In the genomic region with DNA sequence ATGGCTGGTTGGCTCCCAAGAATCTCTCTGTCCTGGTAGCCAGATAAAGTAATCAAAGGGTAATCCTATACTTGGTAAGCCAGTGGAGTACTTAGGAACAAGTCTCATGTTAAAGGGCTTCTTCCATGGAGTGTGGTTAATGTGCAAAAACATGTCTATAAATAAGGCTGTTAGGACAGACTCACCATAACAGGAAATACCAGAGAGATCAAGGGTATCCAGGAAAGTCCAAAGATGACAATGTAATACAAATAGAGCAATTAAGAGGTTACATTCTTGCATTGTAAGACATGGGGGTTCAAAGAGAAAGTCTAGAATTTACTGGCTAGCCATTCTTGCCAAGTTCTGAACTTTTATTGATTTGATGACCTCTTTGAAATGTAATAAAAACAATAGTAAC, we compare ENCODE assay signal across 13 cellular contexts.
DNase-seq lines count a peak whose midpoint lies in the region; ATAC-seq and TF ChIP-seq lines count a peak whose summit lies in the region.
"Had no signal": no experiment of that assay in that cellular context is flagged by ENCODE, and none has a peak within 500 bp of the region (broad histone marks: within the 10 kb centered on the region; RNA-seq: fewer than 3 reads in every experiment).

No MANE protein-coding gene starts in this region.

- no peaks in the 10 kb centered on the region; the same call in 1 of the 2 replicates for H3K36me3 ChIP-seq in GM23248 (ENCODE audit: low read depth)

- no peak overlapping the region for H3K4me3 ChIP-seq in GM23248
- H3K4me3 ChIP-seq in fibroblast of the aortic adventitia (ENCODE audit: low read depth, low read length): no peak overlapping the region
- H3K4me3 ChIP-seq: K562, tibial artery had no signal

- H3K9me2 ChIP-seq in GM23248 (ENCODE audit: insufficient read depth): no peaks in the 10 kb centered on the region

- peak; percentile 83 for ATAC-seq in SK-N-SH treated with all-trans-retinoic acid at 6 μM for 48 hours
- ATAC-seq: K562 had no signal

- H3K27ac ChIP-seq in GM23248: peak overlapping the region; percentile 27; the same call in 1 of the 2 replicates

- DNase-seq in GM23248 (peak; percentile 29), fibroblast of the aortic adventitia (ENCODE audit: low read depth) (peak; percentile 63), pulmonary artery endothelial cell (ENCODE audit: low read depth, low spot score) (peak; percentile 54), NCI-H1105 treated with DMSO at 0.1 percent for 48 hours (lab: John Stamatoyannopoulos, UW) (no peak), NCI-H345 (lab: John Stamatoyannopoulos, UW) (no peak), retina (no peak), occipital lobe (lab: John Stamatoyannopoulos, UW) (no peak)
- DNase-seq: DMS53, NCI-H2107, RPMI8226, tibial artery had no signal

- 0 out of 2 replicates have a peak, but pooled peaks cover 4% of the 10 kb centered on the region for H4K20me1 ChIP-seq in GM23248 (ENCODE audit: insufficient read depth)

- peaks cover 7% of the 10 kb centered on the region; the same call in 1 of the 2 replicates for H3K79me2 ChIP-seq in GM23248 (ENCODE audit: insufficient read depth)

- H3K27me3 ChIP-seq in GM23248 (replicated peaks; ENCODE audit: insufficient read depth): no peaks in the 10 kb centered on the region
- H3K27me3 ChIP-seq: tibial artery had no signal

- peak overlapping the region; percentile 42 for H3K4me2 ChIP-seq in GM23248 (ENCODE audit: unreplicated experiment)

- no peaks in the 10 kb centered on the region for H3K9me3 ChIP-seq in GM23248 (ENCODE audit: low read depth)
- H3K9me3 ChIP-seq: tibial artery had no signal

- H3K9ac ChIP-seq in GM23248: no peak overlapping the region

- H3F3A ChIP-seq in GM23248 (ENCODE audit: insufficient read depth): no peaks in the 10 kb centered on the region

- no peak for TF ChIP-seq CTCF in fibroblast of the aortic adventitia (IDR thresholded peaks at IDR 0.05; ENCODE audit: insufficient read depth, low read length)

- in situ Hi-C loops in GM23248 (cut with MboI): no loop called here

- H2AFZ ChIP-seq in GM23248: no peak overlapping the region

- peaks cover 15% of the 10 kb centered on the region for H3K4me1 ChIP-seq in GM23248 (ENCODE audit: insufficient read depth)

TF ChIP-seq in SK-N-SH treated with all-trans-retinoic acid at 6 μM for 48 hours, 23 proteins besides CTCF, POLR2A, EP300 and RAD21:
- TF ChIP-seq ZNF70 (CRISPR knock-in tag; IDR thresholded peaks at IDR 0.05): no peak
- no peak for TF ChIP-seq ARNTL (CRISPR knock-in tag; IDR thresholded peaks at IDR 0.05; ENCODE audit: borderline replicate concordance, low read depth)
- TF ChIP-seq ZNF565 (CRISPR knock-in tag; conservative IDR thresholded peaks at IDR 0.05; ENCODE audit: low read depth): no peak
- TF ChIP-seq ZFP3 (CRISPR knock-in tag; IDR thresholded peaks at IDR 0.05): no peak
- no peak for TF ChIP-seq TCF4 (CRISPR knock-in tag; IDR thresholded peaks at IDR 0.05; ENCODE audit: borderline replicate concordance)
- TF ChIP-seq ZC3H10 (CRISPR knock-in tag; IDR thresholded peaks at IDR 0.05): no peak
- TF ChIP-seq, protein P1, sequence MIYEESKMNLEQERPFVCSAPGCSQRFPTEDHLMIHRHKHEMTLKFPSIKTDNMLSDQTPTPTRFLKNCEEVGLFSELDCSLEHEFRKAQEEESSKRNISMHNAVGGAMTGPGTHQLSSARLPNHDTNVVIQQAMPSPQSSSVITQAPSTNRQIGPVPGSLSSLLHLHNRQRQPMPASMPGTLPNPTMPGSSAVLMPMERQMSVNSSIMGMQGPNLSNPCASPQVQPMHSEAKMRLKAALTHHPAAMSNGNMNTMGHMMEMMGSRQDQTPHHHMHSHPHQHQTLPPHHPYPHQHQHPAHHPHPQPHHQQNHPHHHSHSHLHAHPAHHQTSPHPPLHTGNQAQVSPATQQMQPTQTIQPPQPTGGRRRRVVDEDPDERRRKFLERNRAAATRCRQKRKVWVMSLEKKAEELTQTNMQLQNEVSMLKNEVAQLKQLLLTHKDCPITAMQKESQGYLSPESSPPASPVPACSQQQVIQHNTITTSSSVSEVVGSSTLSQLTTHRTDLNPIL (CRISPR knock-in tag; IDR thresholded peaks at IDR 0.05; ENCODE audit: low read depth): no peak
- no peak for TF ChIP-seq RARB (CRISPR knock-in tag; IDR thresholded peaks at IDR 0.05)
- TF ChIP-seq, protein P2, sequence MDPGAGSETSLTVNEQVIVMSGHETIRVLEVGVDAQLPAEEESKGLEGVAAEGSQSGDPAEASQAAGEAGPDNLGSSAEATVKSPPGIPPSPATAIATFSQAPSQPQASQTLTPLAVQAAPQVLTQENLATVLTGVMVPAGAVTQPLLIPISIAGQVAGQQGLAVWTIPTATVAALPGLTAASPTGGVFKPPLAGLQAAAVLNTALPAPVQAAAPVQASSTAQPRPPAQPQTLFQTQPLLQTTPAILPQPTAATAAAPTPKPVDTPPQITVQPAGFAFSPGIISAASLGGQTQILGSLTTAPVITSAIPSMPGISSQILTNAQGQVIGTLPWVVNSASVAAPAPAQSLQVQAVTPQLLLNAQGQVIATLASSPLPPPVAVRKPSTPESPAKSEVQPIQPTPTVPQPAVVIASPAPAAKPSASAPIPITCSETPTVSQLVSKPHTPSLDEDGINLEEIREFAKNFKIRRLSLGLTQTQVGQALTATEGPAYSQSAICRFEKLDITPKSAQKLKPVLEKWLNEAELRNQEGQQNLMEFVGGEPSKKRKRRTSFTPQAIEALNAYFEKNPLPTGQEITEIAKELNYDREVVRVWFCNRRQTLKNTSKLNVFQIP (CRISPR knock-in tag; IDR thresholded peaks at IDR 0.05; ENCODE audit: borderline replicate concordance, low read depth): no peak
- no peak for TF ChIP-seq OSR1 (CRISPR knock-in tag; IDR thresholded peaks at IDR 0.05)
- TF ChIP-seq, protein P3, sequence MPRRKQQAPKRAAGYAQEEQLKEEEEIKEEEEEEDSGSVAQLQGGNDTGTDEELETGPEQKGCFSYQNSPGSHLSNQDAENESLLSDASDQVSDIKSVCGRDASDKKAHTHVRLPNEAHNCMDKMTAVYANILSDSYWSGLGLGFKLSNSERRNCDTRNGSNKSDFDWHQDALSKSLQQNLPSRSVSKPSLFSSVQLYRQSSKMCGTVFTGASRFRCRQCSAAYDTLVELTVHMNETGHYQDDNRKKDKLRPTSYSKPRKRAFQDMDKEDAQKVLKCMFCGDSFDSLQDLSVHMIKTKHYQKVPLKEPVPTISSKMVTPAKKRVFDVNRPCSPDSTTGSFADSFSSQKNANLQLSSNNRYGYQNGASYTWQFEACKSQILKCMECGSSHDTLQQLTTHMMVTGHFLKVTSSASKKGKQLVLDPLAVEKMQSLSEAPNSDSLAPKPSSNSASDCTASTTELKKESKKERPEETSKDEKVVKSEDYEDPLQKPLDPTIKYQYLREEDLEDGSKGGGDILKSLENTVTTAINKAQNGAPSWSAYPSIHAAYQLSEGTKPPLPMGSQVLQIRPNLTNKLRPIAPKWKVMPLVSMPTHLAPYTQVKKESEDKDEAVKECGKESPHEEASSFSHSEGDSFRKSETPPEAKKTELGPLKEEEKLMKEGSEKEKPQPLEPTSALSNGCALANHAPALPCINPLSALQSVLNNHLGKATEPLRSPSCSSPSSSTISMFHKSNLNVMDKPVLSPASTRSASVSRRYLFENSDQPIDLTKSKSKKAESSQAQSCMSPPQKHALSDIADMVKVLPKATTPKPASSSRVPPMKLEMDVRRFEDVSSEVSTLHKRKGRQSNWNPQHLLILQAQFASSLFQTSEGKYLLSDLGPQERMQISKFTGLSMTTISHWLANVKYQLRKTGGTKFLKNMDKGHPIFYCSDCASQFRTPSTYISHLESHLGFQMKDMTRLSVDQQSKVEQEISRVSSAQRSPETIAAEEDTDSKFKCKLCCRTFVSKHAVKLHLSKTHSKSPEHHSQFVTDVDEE (CRISPR knock-in tag; IDR thresholded peaks at IDR 0.05): no peak
- TF ChIP-seq ESRRG (CRISPR knock-in tag; IDR thresholded peaks at IDR 0.05): no peak
- no peak for TF ChIP-seq ZNF8 (CRISPR knock-in tag; IDR thresholded peaks at IDR 0.05)
- no peak for TF ChIP-seq ISL1 (CRISPR knock-in tag; IDR thresholded peaks at IDR 0.05)
- no peak for TF ChIP-seq GLIS3 (CRISPR knock-in tag; IDR thresholded peaks at IDR 0.05)
- TF ChIP-seq PPARA (CRISPR knock-in tag; IDR thresholded peaks at IDR 0.05; ENCODE audit: borderline replicate concordance): no peak
- TF ChIP-seq BACH2 (CRISPR knock-in tag; IDR thresholded peaks at IDR 0.05; ENCODE audit: borderline replicate concordance): no peak
- TF ChIP-seq, protein P4, sequence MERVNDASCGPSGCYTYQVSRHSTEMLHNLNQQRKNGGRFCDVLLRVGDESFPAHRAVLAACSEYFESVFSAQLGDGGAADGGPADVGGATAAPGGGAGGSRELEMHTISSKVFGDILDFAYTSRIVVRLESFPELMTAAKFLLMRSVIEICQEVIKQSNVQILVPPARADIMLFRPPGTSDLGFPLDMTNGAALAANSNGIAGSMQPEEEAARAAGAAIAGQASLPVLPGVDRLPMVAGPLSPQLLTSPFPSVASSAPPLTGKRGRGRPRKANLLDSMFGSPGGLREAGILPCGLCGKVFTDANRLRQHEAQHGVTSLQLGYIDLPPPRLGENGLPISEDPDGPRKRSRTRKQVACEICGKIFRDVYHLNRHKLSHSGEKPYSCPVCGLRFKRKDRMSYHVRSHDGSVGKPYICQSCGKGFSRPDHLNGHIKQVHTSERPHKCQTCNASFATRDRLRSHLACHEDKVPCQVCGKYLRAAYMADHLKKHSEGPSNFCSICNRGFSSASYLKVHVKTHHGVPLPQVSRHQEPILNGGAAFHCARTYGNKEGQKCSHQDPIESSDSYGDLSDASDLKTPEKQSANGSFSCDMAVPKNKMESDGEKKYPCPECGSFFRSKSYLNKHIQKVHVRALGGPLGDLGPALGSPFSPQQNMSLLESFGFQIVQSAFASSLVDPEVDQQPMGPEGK (CRISPR knock-in tag; IDR thresholded peaks at IDR 0.05; ENCODE audit: borderline replicate concordance): no peak

Comparison
In these comparisons a context has a peak if more than half of its experiments do, and no peak if none do; other contexts are left out.
1. DNase-seq: peak in GM23248 (single experiment), fibroblast of the aortic adventitia (single experiment) and pulmonary artery endothelial cell (single experiment); none in NCI-H1105 treated with DMSO at 0.1 percent for 48 hours (single experiment), NCI-H345 (single experiment), retina (single experiment) and occipital lobe (single experiment).